Comparison of ENCODE assay signal across 35 cellular contexts in genomic region chr13:33958964-33959363, GRCh38.
DNase-seq lines count a peak whose midpoint lies in the region; ATAC-seq, FAIRE-seq and TF ChIP-seq lines count a peak whose summit lies in the region.
"Had no signal": no experiment of that assay in that cellular context is flagged by ENCODE, and none has a peak within 500 bp of the region (broad histone marks: within the 10 kb centered on the region; RNA-seq: fewer than 3 reads in every experiment).

No MANE protein-coding gene starts in this region.

- H4K20me1 ChIP-seq in GM12878 (ENCODE audit: control insufficient read depth, insufficient read depth): no peaks in the 10 kb centered on the region

- TF ChIP-seq POLR2A in GM12878 (IDR thresholded peaks at IDR 0.05; ENCODE audit: low read depth, low read length): no peak

- intact Hi-C loops in GM12878 (cut with micrococcal nuclease; ENCODE audit: unreplicated experiment) (no loop called here), left ventricle myocardium superior (cut with micrococcal nuclease) (no loop called here)

- no peaks in the 10 kb centered on the region for H3K27me3 ChIP-seq in GM12878 (replicated peaks in 1 of 2; ENCODE audit: control insufficient read depth in 2 of 2, insufficient read depth in 2 of 2, low read length in 1 of 2)
- H3K27me3 ChIP-seq in small intestine (ENCODE audit: control insufficient read depth in 2 of 2, insufficient read depth in 2 of 2, low read length in 2 of 2): no peaks in the 10 kb centered on the region
- H3K27me3 ChIP-seq: SJSA1, spleen, vagina had no signal

- H3K4me2 ChIP-seq in GM12878 (ENCODE audit: control insufficient read depth, insufficient read depth): no peak overlapping the region

- CTCF ChIA-PET in GM12878 (lab: Yijun Ruan, JAX): no interaction called here

- ATAC-seq in GM18907 (IDR thresholded peaks at IDR 0.05; ENCODE audit: unreplicated experiment) (peak; percentile 60), HG02885 (IDR thresholded peaks at IDR 0.05; ENCODE audit: poor library complexity, unreplicated experiment) (peak; percentile 85), GM12878 (peak; percentile 36; the same call in 1 of the 3 replicates), GM21529 (IDR thresholded peaks at IDR 0.05; ENCODE audit: unreplicated experiment) (no peak), left ventricle myocardium superior (no peak)
- ATAC-seq: right cardiac atrium; stimulated activated naive CD8-positive, alpha-beta T cell treated with anti-CD3 and anti-CD28 coated beads, Interleukin-15, amount 100 ng/mL, for 72 hours; T-cell had no signal

- RAD21 ChIA-PET in GM12878 (lab: Charles Lee; ENCODE audit: unreplicated experiment): no interaction called here

- no peaks in the 10 kb centered on the region for H3K79me2 ChIP-seq in GM12878 (ENCODE audit: control insufficient read depth, insufficient read depth, low read length)

- H3K4me3 ChIP-seq in GM12865 (ENCODE audit: low read depth, low read length): no peak overlapping the region
- no peak overlapping the region for H3K4me3 ChIP-seq in GM12878
- no peak overlapping the region for H3K4me3 ChIP-seq in small intestine (ENCODE audit: low read depth in 1 of 2, low read length in 2 of 2)
- H3K4me3 ChIP-seq: GM23248, left ventricle myocardium inferior, SJSA1, spleen, thoracic aorta, vagina had no signal

- BruUV-seq in GM12878 (replicated peaks; lab: Mats Ljungman, UMichigan): no TSS peak

- in situ Hi-C loops in GM12878 (cut with MboI): no loop called here

- FAIRE-seq in GM12878 (lab: Jason Lieb, UNC): no peak
- FAIRE-seq in small intestine (lab: Jason Lieb, UNC): no peak
- FAIRE-seq: A204.1, bronchial epithelial cell, endothelial cell of umbilical vein, G401.6, islet of Langerhans had no signal

- no peaks in the 10 kb centered on the region for H3K9me3 ChIP-seq in GM12878 (replicated peaks; ENCODE audit: control insufficient read depth, insufficient read depth, low read length)
- H3K9me3 ChIP-seq in small intestine (ENCODE audit: control insufficient read depth, low read depth): no peaks in the 10 kb centered on the region
- H3K9me3 ChIP-seq: left ventricle myocardium inferior, SJSA1, spleen, thoracic aorta, vagina had no signal

- SMC1A ChIA-PET in GM12878 (lab: Charles Lee; ENCODE audit: uncharacterized antibody, unreplicated experiment): no interaction called here

- TF ChIP-seq CTCF in GM12865 (IDR thresholded peaks at IDR 0.05; ENCODE audit: insufficient read depth, low read depth, low read length, missing control alignments) (no peak), GM12878 (IDR thresholded peaks at IDR 0.05 in 2 of 3, conservative IDR thresholded peaks at IDR 0.05 in 1 of 3; ENCODE audit: control insufficient read depth in 2 of 3, extremely low read depth in 1 of 3, insufficient read depth in 1 of 3, low read depth in 3 of 3, low read length in 3 of 3) (no peak)

- no peaks in the 10 kb centered on the region for H3K36me3 ChIP-seq in GM12878 (ENCODE audit: control insufficient read depth in 2 of 2, insufficient read depth in 2 of 2, low read length in 1 of 2)
- no peaks in the 10 kb centered on the region for H3K36me3 ChIP-seq in small intestine (ENCODE audit: control insufficient read depth in 2 of 2, insufficient read depth in 2 of 2, low read length in 2 of 2)
- H3K36me3 ChIP-seq: left ventricle myocardium inferior, SJSA1, spleen, thoracic aorta, vagina, WERI-Rb-1 had no signal

- DNase-seq in GM12865 (ENCODE audit: low read depth) (peak; percentile 2), GM12878 (ENCODE audit: low read depth, low spot score) (peak; percentile 8), NCI-H82 (lab: John Stamatoyannopoulos, UW) (no peak), small intestine (no peak), left ventricle myocardium superior (no peak)
- DNase-seq: activated CD4-positive, alpha-beta T cell treated with anti-CD3 and anti-CD28 coated beads, Interleukin-2, amount 10 ng/mL, durations not matched to agents 7 days and 5 days; activated gamma-delta T cell; activated naive CD8-positive, alpha-beta T cell treated with anti-CD3 and anti-CD28 coated beads for 36 hours; activated T-cell treated with anti-CD3 and anti-CD28 coated beads, Interleukin-2, amount 50 U/mL, for 1 hour; anterior cingulate cortex; Calu3; CD4-positive, CD25-positive, alpha-beta regulatory T cell; DMS79; GM23248; left ventricle myocardium inferior; NCI-H146; NCI-H2107; right cardiac atrium; spleen; stimulated activated CD4-positive, alpha-beta T cell treated with anti-CD3 and anti-CD28 coated beads, Interleukin-2, amount 100 ng/mL, for 24 hours; stimulated activated CD8-positive, alpha-beta memory T cell treated with anti-CD3 and anti-CD28 coated beads, Interleukin-4, amount 100 ng/mL, for 48 hours; stimulated activated naive CD8-positive, alpha-beta T cell treated with anti-CD3 and anti-CD28 coated beads, Interleukin-15, amount 100 ng/mL, for 72 hours; T-cell; WERI-Rb-1 had no signal

- TF ChIP-seq RAD21 in GM12878 (IDR thresholded peaks at IDR 0.05; ENCODE audit: insufficient read depth, low read depth, low read length): no peak

- H3K4me1 ChIP-seq in GM12878 (ENCODE audit: control insufficient read depth, insufficient read depth, low read length) (no peaks in the 10 kb centered on the region), small intestine (ENCODE audit: control insufficient read depth in 2 of 2, insufficient read depth in 1 of 2, low read depth in 1 of 2, low read length in 1 of 2) (no peaks in the 10 kb centered on the region)
- H3K4me1 ChIP-seq: spleen, vagina had no signal

- H3K9ac ChIP-seq in GM12878 (ENCODE audit: control insufficient read depth, insufficient read depth, low read length): no peak overlapping the region
- H3K9ac ChIP-seq: GM23248 had no signal

- no peak overlapping the region for H2AFZ ChIP-seq in GM12878 (ENCODE audit: control insufficient read depth, low read depth, low read length)
- H2AFZ ChIP-seq: GM23248 had no signal

- POLR2A ChIA-PET in GM12878 (lab: Charles Lee): no interaction called here

- H3K27ac ChIP-seq in GM12878 (ENCODE audit: control insufficient read depth, insufficient read depth) (no peak overlapping the region), small intestine (ENCODE audit: low read depth in 1 of 2, low read length in 1 of 2) (no peak overlapping the region)
- H3K27ac ChIP-seq: GM23248, left ventricle myocardium inferior, SJSA1, spleen, thoracic aorta, vagina, WERI-Rb-1 had no signal

- WGBS in GM12878 (ENCODE audit: insufficient coverage, insufficient replicate concordance, low lambda C conversion rate, missing lambda C conversion rate): 50% methylated on average over 2 of the region's 2 CpGs
- WGBS in small intestine, 3 donors: 89 to 96% (median 94%) methylated on average over 2 of the region's 2 CpGs

- no peak for TF ChIP-seq EP300 in GM12878 (IDR thresholded peaks at IDR 0.05; ENCODE audit: borderline replicate concordance in 1 of 2, control insufficient read depth in 1 of 2, low read depth in 2 of 2, low read length in 2 of 2)

TF ChIP-seq in GM12878, 131 proteins besides CTCF, POLR2A, EP300 and RAD21 (continues in another document):
- no peak for TF ChIP-seq NBN (IDR thresholded peaks at IDR 0.05)
- no peak for TF ChIP-seq ATF7 (IDR thresholded peaks at IDR 0.05; ENCODE audit: low read depth)
- TF ChIP-seq POLR2AphosphoS5 (IDR thresholded peaks at IDR 0.05; ENCODE audit: low read length): no peak
- TF ChIP-seq SRF (IDR thresholded peaks at IDR 0.05; ENCODE audit: low read depth in 2 of 2, low read length in 2 of 2): no peak
- no peak for TF ChIP-seq HDAC6 (IDR thresholded peaks at IDR 0.05; ENCODE audit: unreplicated experiment)
- no peak for TF ChIP-seq IRF4 (IDR thresholded peaks at IDR 0.05; ENCODE audit: low read depth, low read length)
- no peak for TF ChIP-seq NR2F1 (conservative IDR thresholded peaks at IDR 0.05)
- no peak for TF ChIP-seq KDM1A (IDR thresholded peaks at IDR 0.05; ENCODE audit: borderline replicate concordance)
- no peak for TF ChIP-seq NR2C2 (IDR thresholded peaks at IDR 0.05; ENCODE audit: borderline replicate concordance, control insufficient read depth, insufficient read length, low read depth)
- TF ChIP-seq CHD4 (IDR thresholded peaks at IDR 0.05): no peak
- TF ChIP-seq IKZF1 (conservative IDR thresholded peaks at IDR 0.05): no peak
- no peak for TF ChIP-seq JUNB (IDR thresholded peaks at IDR 0.05)
- TF ChIP-seq ZBTB40 (IDR thresholded peaks at IDR 0.05; ENCODE audit: borderline replicate concordance): no peak
- no peak for TF ChIP-seq TAF1 (IDR thresholded peaks at IDR 0.05; ENCODE audit: borderline replicate concordance, low read depth, low read length)

Comparison
In these comparisons a context has a peak if more than half of its experiments do, and no peak if none do; other contexts are left out.
1. DNase-seq: peak in GM12865 (single experiment) and GM12878 (single experiment); none in NCI-H82 (single experiment), small intestine (single experiment) and left ventricle myocardium superior (single experiment).
2. ATAC-seq: peak in GM18907 (single experiment), HG02885 (single experiment) and GM12878 (single experiment); none in GM21529 (single experiment) and left ventricle myocardium superior (single experiment).